ENCODE assay signal across 1 cellular context in the genomic region with DNA sequence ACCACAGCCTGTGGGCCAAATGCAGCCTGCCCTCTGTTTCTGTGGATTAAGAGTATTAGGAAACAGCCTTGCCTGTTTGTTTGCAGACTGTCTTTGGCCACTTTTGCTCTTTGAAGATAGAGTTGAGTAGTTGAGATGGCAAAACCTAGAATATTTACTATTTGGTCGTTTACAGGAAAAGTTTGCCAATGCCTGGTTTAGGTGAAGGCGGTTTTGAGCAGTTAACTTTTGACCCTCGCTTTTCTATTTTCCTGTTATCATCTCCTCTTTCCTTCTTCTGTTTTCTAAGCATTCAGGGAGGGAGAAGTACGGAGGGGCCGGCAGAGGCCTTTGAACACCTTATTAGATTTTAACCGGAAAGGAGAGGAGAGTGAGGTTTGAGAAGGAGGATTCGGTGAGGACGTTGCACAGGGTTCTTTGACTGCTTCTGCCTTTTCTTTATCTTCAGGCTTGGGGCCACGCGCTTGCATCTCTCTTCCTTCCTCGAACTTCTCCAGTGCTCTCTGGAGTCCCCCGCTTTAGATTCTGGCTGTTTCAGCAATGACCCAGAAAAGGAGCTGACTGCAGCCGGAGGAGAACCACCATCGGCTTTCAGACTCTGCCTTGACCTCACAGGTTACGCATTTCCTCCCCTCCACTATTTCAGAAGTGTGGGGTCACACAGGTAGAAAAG.
A peak's percentile ranks its signal among the peaks of the same experiment; 100 is the strongest.
TF ChIP-seq lines count a peak whose summit lies in the region.

No MANE protein-coding gene starts in this region.

TF ChIP-seq in HepG2, 621 proteins besides CTCF, POLR2A, EP300 and RAD21 (continued from another document and continues in another):
- TF ChIP-seq, protein P1, sequence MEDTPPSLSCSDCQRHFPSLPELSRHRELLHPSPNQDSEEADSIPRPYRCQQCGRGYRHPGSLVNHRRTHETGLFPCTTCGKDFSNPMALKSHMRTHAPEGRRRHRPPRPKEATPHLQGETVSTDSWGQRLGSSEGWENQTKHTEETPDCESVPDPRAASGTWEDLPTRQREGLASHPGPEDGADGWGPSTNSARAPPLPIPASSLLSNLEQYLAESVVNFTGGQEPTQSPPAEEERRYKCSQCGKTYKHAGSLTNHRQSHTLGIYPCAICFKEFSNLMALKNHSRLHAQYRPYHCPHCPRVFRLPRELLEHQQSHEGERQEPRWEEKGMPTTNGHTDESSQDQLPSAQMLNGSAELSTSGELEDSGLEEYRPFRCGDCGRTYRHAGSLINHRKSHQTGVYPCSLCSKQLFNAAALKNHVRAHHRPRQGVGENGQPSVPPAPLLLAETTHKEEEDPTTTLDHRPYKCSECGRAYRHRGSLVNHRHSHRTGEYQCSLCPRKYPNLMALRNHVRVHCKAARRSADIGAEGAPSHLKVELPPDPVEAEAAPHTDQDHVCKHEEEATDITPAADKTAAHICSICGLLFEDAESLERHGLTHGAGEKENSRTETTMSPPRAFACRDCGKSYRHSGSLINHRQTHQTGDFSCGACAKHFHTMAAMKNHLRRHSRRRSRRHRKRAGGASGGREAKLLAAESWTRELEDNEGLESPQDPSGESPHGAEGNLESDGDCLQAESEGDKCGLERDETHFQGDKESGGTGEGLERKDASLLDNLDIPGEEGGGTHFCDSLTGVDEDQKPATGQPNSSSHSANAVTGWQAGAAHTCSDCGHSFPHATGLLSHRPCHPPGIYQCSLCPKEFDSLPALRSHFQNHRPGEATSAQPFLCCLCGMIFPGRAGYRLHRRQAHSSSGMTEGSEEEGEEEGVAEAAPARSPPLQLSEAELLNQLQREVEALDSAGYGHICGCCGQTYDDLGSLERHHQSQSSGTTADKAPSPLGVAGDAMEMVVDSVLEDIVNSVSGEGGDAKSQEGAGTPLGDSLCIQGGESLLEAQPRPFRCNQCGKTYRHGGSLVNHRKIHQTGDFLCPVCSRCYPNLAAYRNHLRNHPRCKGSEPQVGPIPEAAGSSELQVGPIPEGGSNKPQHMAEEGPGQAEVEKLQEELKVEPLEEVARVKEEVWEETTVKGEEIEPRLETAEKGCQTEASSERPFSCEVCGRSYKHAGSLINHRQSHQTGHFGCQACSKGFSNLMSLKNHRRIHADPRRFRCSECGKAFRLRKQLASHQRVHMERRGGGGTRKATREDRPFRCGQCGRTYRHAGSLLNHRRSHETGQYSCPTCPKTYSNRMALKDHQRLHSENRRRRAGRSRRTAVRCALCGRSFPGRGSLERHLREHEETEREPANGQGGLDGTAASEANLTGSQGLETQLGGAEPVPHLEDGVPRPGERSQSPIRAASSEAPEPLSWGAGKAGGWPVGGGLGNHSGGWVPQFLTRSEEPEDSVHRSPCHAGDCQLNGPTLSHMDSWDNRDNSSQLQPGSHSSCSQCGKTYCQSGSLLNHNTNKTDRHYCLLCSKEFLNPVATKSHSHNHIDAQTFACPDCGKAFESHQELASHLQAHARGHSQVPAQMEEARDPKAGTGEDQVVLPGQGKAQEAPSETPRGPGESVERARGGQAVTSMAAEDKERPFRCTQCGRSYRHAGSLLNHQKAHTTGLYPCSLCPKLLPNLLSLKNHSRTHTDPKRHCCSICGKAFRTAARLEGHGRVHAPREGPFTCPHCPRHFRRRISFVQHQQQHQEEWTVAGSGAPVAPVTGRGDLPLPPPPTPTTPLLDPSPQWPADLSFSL (CRISPR knock-in tag; IDR thresholded peaks at IDR 0.05): peak; percentile 61; the same call in 1 of the 2 replicates
- TF ChIP-seq XRCC5 (optimal IDR thresholded peaks at IDR 0.05; ENCODE audit: low read length) (no peak), NR2F6 (IDR thresholded peaks at IDR 0.05) (peak; percentile 94), NR2F6 (CRISPR knock-in tag; IDR thresholded peaks at IDR 0.05) (peak; percentile 93), BCL6 (CRISPR knock-in tag; IDR thresholded peaks at IDR 0.05) (peak; percentile 96), ZMAT3 (CRISPR knock-in tag; conservative IDR thresholded peaks at IDR 0.05) (peak; percentile 85), ZNF674 (CRISPR knock-in tag; IDR thresholded peaks at IDR 0.05; ENCODE audit: low read depth) (no peak), SRSF4 (IDR thresholded peaks at IDR 0.05; ENCODE audit: low read depth, low read length, poor library complexity, severe bottlenecking) (no peak), SMAD3 (CRISPR knock-in tag; IDR thresholded peaks at IDR 0.05) (peak; percentile 94), ZKSCAN5 (CRISPR knock-in tag; IDR thresholded peaks at IDR 0.05) (peak; percentile 87), ASH2L (IDR thresholded peaks at IDR 0.05; ENCODE audit: insufficient read length, low read depth, low read length) (peak; percentile 71), MEF2D (CRISPR knock-in tag; IDR thresholded peaks at IDR 0.05) (peak; percentile 97), MBNL3 (CRISPR knock-in tag; conservative IDR thresholded peaks at IDR 0.05) (no peak), ZKSCAN8 (CRISPR knock-in tag; IDR thresholded peaks at IDR 0.05; ENCODE audit: borderline replicate concordance) (peak; percentile 96; the same call in 1 of the 2 replicates), ZFP41 (CRISPR knock-in tag; IDR thresholded peaks at IDR 0.05; ENCODE audit: borderline replicate concordance) (no peak), TCF7 (IDR thresholded peaks at IDR 0.05; ENCODE audit: low read depth) (peak; percentile 99), FOXC1 (CRISPR knock-in tag; IDR thresholded peaks at IDR 0.05; ENCODE audit: borderline replicate concordance) (no peak), SMARCE1 (IDR thresholded peaks at IDR 0.05; ENCODE audit: borderline replicate concordance) (no peak), ZFP36L2 (CRISPR knock-in tag; IDR thresholded peaks at IDR 0.05) (no peak), AGO2 (optimal IDR thresholded peaks at IDR 0.05; ENCODE audit: low read depth, low read length) (peak; percentile 50), NR3C1 (CRISPR knock-in tag; IDR thresholded peaks at IDR 0.05) (no peak), ZNF775 (CRISPR knock-in tag; IDR thresholded peaks at IDR 0.05; ENCODE audit: borderline replicate concordance) (peak; percentile 73; the same call in 1 of the 2 replicates), PHF21A (CRISPR knock-in tag; IDR thresholded peaks at IDR 0.05) (peak; percentile 93), CC2D1A (CRISPR knock-in tag; IDR thresholded peaks at IDR 0.05) (no peak), SIN3A (IDR thresholded peaks at IDR 0.05; ENCODE audit: borderline replicate concordance, low read depth, low read length) (0 out of 2 replicates have a peak, but pooled peaks have one; percentile 13), ZNF652 (CRISPR knock-in tag; IDR thresholded peaks at IDR 0.05; ENCODE audit: borderline replicate concordance, low read depth) (peak; percentile 80; the same call in 1 of the 2 replicates), ZNF441 (CRISPR knock-in tag; IDR thresholded peaks at IDR 0.05; ENCODE audit: borderline replicate concordance) (peak; percentile 73; the same call in 1 of the 2 replicates), ZBTB20 (CRISPR knock-in tag; IDR thresholded peaks at IDR 0.05; ENCODE audit: borderline replicate concordance, low read depth) (peak; percentile 81; the same call in 1 of the 2 replicates), ZNF749 (CRISPR knock-in tag; IDR thresholded peaks at IDR 0.05; ENCODE audit: borderline replicate concordance) (0 out of 2 replicates have a peak, but pooled peaks have one; percentile 15), PAF1 (CRISPR knock-in tag; IDR thresholded peaks at IDR 0.05) (no peak)
- TF ChIP-seq, protein P2, sequence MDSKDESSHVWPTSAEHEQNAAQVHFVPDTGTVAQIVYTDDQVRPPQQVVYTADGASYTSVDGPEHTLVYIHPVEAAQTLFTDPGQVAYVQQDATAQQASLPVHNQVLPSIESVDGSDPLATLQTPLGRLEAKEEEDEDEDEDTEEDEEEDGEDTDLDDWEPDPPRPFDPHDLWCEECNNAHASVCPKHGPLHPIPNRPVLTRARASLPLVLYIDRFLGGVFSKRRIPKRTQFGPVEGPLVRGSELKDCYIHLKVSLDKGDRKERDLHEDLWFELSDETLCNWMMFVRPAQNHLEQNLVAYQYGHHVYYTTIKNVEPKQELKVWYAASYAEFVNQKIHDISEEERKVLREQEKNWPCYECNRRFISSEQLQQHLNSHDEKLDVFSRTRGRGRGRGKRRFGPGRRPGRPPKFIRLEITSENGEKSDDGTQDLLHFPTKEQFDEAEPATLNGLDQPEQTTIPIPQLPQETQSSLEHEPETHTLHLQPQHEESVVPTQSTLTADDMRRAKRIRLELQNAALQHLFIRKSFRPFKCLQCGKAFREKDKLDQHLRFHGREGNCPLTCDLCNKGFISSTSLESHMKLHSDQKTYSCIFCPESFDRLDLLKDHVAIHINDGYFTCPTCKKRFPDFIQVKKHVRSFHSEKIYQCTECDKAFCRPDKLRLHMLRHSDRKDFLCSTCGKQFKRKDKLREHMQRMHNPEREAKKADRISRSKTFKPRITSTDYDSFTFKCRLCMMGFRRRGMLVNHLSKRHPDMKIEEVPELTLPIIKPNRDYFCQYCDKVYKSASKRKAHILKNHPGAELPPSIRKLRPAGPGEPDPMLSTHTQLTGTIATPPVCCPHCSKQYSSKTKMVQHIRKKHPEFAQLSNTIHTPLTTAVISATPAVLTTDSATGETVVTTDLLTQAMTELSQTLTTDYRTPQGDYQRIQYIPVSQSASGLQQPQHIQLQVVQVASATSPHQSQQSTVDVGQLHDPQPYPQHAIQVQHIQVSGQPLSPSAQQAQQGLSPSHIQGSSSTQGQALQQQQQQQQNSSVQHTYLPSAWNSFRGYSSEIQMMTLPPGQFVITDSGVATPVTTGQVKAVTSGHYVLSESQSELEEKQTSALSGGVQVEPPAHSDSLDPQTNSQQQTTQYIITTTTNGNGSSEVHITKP (CRISPR knock-in tag; IDR thresholded peaks at IDR 0.05; ENCODE audit: low read depth): peak; percentile 56; the same call in 1 of the 2 replicates
- TF ChIP-seq, protein P3, sequence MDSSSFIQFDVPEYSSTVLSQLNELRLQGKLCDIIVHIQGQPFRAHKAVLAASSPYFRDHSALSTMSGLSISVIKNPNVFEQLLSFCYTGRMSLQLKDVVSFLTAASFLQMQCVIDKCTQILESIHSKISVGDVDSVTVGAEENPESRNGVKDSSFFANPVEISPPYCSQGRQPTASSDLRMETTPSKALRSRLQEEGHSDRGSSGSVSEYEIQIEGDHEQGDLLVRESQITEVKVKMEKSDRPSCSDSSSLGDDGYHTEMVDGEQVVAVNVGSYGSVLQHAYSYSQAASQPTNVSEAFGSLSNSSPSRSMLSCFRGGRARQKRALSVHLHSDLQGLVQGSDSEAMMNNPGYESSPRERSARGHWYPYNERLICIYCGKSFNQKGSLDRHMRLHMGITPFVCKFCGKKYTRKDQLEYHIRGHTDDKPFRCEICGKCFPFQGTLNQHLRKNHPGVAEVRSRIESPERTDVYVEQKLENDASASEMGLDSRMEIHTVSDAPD (CRISPR knock-in tag; IDR thresholded peaks at IDR 0.05): peak; percentile 100
- TF ChIP-seq, protein P4, sequence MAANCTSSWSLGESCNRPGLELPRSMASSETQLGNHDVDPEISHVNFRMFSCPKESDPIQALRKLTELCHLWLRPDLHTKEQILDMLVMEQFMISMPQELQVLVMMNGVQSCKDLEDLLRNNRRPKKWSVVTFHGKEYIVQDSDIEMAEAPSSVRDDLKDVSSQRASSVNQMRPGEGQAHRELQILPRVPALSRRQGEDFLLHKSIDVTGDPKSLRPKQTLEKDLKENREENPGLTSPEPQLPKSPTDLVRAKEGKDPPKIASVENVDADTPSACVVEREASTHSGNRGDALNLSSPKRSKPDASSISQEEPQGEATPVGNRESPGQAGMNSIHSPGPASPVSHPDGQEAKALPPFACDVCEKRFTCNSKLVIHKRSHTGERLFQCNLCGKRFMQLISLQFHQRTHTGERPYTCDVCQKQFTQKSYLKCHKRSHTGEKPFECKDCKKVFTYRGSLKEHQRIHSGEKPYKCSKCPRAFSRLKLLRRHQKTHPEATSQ (CRISPR knock-in tag; IDR thresholded peaks at IDR 0.05; ENCODE audit: borderline replicate concordance): peak; percentile 92; the same call in 1 of the 2 replicates
- TF ChIP-seq, protein P5, sequence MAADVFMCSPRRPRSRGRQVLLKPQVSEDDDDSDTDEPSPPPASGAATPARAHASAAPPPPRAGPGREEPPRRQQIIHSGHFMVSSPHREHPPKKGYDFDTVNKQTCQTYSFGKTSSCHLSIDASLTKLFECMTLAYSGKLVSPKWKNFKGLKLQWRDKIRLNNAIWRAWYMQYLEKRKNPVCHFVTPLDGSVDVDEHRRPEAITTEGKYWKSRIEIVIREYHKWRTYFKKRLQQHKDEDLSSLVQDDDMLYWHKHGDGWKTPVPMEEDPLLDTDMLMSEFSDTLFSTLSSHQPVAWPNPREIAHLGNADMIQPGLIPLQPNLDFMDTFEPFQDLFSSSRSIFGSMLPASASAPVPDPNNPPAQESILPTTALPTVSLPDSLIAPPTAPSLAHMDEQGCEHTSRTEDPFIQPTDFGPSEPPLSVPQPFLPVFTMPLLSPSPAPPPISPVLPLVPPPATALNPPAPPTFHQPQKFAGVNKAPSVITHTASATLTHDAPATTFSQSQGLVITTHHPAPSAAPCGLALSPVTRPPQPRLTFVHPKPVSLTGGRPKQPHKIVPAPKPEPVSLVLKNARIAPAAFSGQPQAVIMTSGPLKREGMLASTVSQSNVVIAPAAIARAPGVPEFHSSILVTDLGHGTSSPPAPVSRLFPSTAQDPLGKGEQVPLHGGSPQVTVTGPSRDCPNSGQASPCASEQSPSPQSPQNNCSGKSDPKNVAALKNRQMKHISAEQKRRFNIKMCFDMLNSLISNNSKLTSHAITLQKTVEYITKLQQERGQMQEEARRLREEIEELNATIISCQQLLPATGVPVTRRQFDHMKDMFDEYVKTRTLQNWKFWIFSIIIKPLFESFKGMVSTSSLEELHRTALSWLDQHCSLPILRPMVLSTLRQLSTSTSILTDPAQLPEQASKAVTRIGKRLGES (CRISPR knock-in tag; IDR thresholded peaks at IDR 0.05; ENCODE audit: borderline replicate concordance): 0 out of 2 replicates have a peak, but pooled peaks have one; percentile 76
- TF ChIP-seq, protein P6, sequence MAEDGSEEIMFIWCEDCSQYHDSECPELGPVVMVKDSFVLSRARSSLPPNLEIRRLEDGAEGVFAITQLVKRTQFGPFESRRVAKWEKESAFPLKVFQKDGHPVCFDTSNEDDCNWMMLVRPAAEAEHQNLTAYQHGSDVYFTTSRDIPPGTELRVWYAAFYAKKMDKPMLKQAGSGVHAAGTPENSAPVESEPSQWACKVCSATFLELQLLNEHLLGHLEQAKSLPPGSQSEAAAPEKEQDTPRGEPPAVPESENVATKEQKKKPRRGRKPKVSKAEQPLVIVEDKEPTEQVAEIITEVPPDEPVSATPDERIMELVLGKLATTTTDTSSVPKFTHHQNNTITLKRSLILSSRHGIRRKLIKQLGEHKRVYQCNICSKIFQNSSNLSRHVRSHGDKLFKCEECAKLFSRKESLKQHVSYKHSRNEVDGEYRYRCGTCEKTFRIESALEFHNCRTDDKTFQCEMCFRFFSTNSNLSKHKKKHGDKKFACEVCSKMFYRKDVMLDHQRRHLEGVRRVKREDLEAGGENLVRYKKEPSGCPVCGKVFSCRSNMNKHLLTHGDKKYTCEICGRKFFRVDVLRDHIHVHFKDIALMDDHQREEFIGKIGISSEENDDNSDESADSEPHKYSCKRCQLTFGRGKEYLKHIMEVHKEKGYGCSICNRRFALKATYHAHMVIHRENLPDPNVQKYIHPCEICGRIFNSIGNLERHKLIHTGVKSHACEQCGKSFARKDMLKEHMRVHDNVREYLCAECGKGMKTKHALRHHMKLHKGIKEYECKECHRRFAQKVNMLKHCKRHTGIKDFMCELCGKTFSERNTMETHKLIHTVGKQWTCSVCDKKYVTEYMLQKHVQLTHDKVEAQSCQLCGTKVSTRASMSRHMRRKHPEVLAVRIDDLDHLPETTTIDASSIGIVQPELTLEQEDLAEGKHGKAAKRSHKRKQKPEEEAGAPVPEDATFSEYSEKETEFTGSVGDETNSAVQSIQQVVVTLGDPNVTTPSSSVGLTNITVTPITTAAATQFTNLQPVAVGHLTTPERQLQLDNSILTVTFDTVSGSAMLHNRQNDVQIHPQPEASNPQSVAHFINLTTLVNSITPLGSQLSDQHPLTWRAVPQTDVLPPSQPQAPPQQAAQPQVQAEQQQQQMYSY (CRISPR knock-in tag; IDR thresholded peaks at IDR 0.05): no peak; the same call in 1 of the 2 replicates
